In genomic region chr13:90564096-90564495, GRCh38 we compare ENCODE assay signal across 1 cellular context.
A peak's percentile ranks its signal among the peaks of the same experiment; 100 is the strongest.
TF ChIP-seq lines count a peak whose summit lies in the region.

No MANE protein-coding gene starts in this region.

TF ChIP-seq in K562, 482 proteins besides CTCF, POLR2A, EP300 and RAD21 (continued from another document):
- TF ChIP-seq IRF1 (CRISPR knock-in tag; IDR thresholded peaks at IDR 0.05; ENCODE audit: borderline replicate concordance) (no peak), PTBP1 (IDR thresholded peaks at IDR 0.05; ENCODE audit: low read depth, low read length) (0 out of 2 replicates have a peak, but pooled peaks have one; percentile 32), MCM2 (IDR thresholded peaks at IDR 0.05; ENCODE audit: low read depth) (no peak), ZFX (CRISPR knock-in tag; IDR thresholded peaks at IDR 0.05) (no peak), ZNF639 (CRISPR knock-in tag; conservative IDR thresholded peaks at IDR 0.05 in 1 of 2, IDR thresholded peaks at IDR 0.05 in 1 of 2) (peak in 1 of 2 experiments; percentile 59; a peak in 1 of 4 replicates), RBM17 (IDR thresholded peaks at IDR 0.05; ENCODE audit: borderline replicate concordance, low read depth, low read length) (no peak), ATF2 (CRISPR knock-in tag; IDR thresholded peaks at IDR 0.05) (no peak)
